ENCODE assay signal across 24 cellular contexts in genomic region chr16:8137581-8137980, GRCh38.
"Had no signal": no experiment of that assay in that cellular context is flagged by ENCODE, and none has a peak within 500 bp of the region (broad histone marks: within the 10 kb centered on the region; RNA-seq: fewer than 3 reads in every experiment).

No MANE protein-coding gene starts in this region.

- H3K9me3 ChIP-seq: ascending aorta, left ventricle myocardium inferior, pancreas, prostate gland, sigmoid colon had no signal

- H3K4me1 Mint-ChIP-seq: activated naive CD4-positive, alpha-beta T cell treated with anti-CD3 and anti-CD28 coated beads, Interleukin-2, amount 10 ng/mL, durations not matched to agents 7 days and 5 days; activated naive CD8-positive, alpha-beta T cell treated with anti-CD3 and anti-CD28 coated beads, Interleukin-2, amount 10 ng/mL, durations not matched to agents 7 days and 5 days; nephron had no signal

- DNase-seq: activated CD4-positive, alpha-beta T cell treated with anti-CD3 and anti-CD28 coated beads for 4 hours; activated CD4-positive, alpha-beta T cell treated with anti-CD3 and anti-CD28 coated beads, Interleukin-2, amount 50 U/mL, for 4 hours; activated CD4-positive, CD25-positive, alpha-beta regulatory T cell; activated CD8-positive, alpha-beta memory T cell treated with anti-CD3 and anti-CD28 coated beads for 24 hours; activated effector memory CD4-positive, alpha-beta T cell treated with anti-CD3 and anti-CD28 coated beads, Interleukin-2, amount 50 U/mL, for 16 hours; activated naive CD4-positive, alpha-beta T cell treated with anti-CD3 and anti-CD28 coated beads, Interleukin-2, amount 10 ng/mL, durations not matched to agents 7 days and 5 days; activated naive CD8-positive, alpha-beta T cell treated with anti-CD3 and anti-CD28 coated beads, Interleukin-2, amount 10 ng/mL, durations not matched to agents 7 days and 5 days; brain microvascular endothelial cell; dorsolateral prefrontal cortex; effector memory CD4-positive, alpha-beta T cell; left ventricle myocardium inferior; pancreas; retina; sigmoid colon; small intestine; stimulated activated CD4-positive, alpha-beta T cell treated with anti-CD3 and anti-CD28 coated beads, Interleukin-4, amount 100 ng/mL, for 4 hours; stimulated activated CD8-positive, alpha-beta memory T cell treated with anti-CD3 and anti-CD28 coated beads, Interleukin-4, amount 100 ng/mL, for 48 hours; stimulated activated naive CD4-positive, alpha-beta T cell; trophoblast cell had no signal

- H3K4me3 ChIP-seq: ascending aorta, coronary artery, dorsolateral prefrontal cortex, left ventricle myocardium inferior, lung, pancreas, prostate gland, sigmoid colon had no signal

- ATAC-seq: pancreas had no signal

- H3K4me1 ChIP-seq: ascending aorta, left ventricle myocardium inferior, pancreas, prostate gland, sigmoid colon had no signal

- H3K27ac Mint-ChIP-seq: activated naive CD4-positive, alpha-beta T cell treated with anti-CD3 and anti-CD28 coated beads, Interleukin-2, amount 10 ng/mL, durations not matched to agents 7 days and 5 days; activated naive CD8-positive, alpha-beta T cell treated with anti-CD3 and anti-CD28 coated beads, Interleukin-2, amount 10 ng/mL, durations not matched to agents 7 days and 5 days; nephron had no signal

- H3K36me3 Mint-ChIP-seq: activated naive CD4-positive, alpha-beta T cell treated with anti-CD3 and anti-CD28 coated beads, Interleukin-2, amount 10 ng/mL, durations not matched to agents 7 days and 5 days; activated naive CD8-positive, alpha-beta T cell treated with anti-CD3 and anti-CD28 coated beads, Interleukin-2, amount 10 ng/mL, durations not matched to agents 7 days and 5 days had no signal

- H3K4me3 Mint-ChIP-seq: activated naive CD4-positive, alpha-beta T cell treated with anti-CD3 and anti-CD28 coated beads, Interleukin-2, amount 10 ng/mL, durations not matched to agents 7 days and 5 days; activated naive CD8-positive, alpha-beta T cell treated with anti-CD3 and anti-CD28 coated beads, Interleukin-2, amount 10 ng/mL, durations not matched to agents 7 days and 5 days; nephron had no signal

- H3K27me3 ChIP-seq: ascending aorta, brain microvascular endothelial cell, sigmoid colon had no signal

- H3K9me3 Mint-ChIP-seq: nephron had no signal

- H3K27ac ChIP-seq: ascending aorta, brain microvascular endothelial cell, coronary artery, dorsolateral prefrontal cortex, left ventricle myocardium inferior, pancreas, prostate gland, sigmoid colon had no signal

- H3K27me3 Mint-ChIP-seq: activated naive CD4-positive, alpha-beta T cell treated with anti-CD3 and anti-CD28 coated beads, Interleukin-2, amount 10 ng/mL, durations not matched to agents 7 days and 5 days; activated naive CD8-positive, alpha-beta T cell treated with anti-CD3 and anti-CD28 coated beads, Interleukin-2, amount 10 ng/mL, durations not matched to agents 7 days and 5 days had no signal

- H3K36me3 ChIP-seq: ascending aorta, brain microvascular endothelial cell, left ventricle myocardium inferior, pancreas, prostate gland, sigmoid colon had no signal
